ENCODE assay signal across 16 cellular contexts in the genomic region with DNA sequence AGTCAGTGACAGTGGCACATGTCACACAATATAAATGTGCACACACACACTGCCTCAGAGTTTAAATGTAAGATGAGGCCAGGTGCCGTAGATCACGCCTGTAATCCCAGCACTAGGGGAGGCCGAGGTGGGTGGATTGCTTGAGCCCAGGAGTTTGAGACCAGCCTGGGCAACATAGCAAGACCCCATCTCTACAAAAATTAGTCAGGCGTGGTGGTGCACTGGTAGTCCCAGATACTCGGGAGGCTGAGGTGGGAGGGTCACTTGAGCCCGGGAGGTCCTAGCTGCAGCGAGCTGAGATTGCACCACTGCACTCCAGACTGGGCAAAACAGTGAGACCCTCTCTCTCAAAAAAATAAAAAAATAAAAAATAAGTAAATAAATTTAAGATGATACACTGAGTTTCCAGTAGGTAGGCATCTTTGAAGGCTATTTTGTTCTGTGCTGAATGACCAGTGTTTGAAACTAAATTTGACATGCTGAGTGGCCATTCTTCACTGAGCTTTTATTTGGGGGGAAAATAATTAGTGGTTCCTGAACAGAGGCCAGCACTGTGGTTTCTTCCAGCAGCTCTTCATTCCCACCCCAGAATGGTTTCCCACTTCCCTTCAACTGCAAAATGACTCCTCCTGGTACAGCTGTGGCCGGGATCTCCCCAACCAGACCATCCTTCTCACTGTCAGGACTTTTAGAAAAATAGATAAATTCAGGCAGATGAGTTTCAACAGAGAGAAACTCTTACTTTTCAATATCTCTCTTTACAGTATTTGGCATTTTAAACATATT. TPM values are rescaled to one million over a fixed set of nuclear protein-coding genes. Genes with fewer than 3 reads are reported as not detected.
A peak's percentile ranks its signal among the peaks of the same experiment; 100 is the strongest.
DNase-seq lines count a peak whose midpoint lies in the region; ATAC-seq and TF ChIP-seq lines count a peak whose summit lies in the region.
"Had no signal": no experiment of that assay in that cellular context is flagged by ENCODE, and none has a peak within 500 bp of the region (broad histone marks: within the 10 kb centered on the region; RNA-seq: fewer than 3 reads in every experiment).

No MANE protein-coding gene starts in this region.

- TF ChIP-seq CTCF in AG10803 (conservative IDR thresholded peaks at IDR 0.05; ENCODE audit: low read length) (no peak), HEK293 (tag by site-specific recombination; IDR thresholded peaks at IDR 0.05) (no peak), WTC11 (IDR thresholded peaks at IDR 0.05) (no peak), mesothelial cell of epicardium (IDR thresholded peaks at IDR 0.05; ENCODE audit: unreplicated experiment) (no peak)

- H3K27ac Mint-ChIP-seq in WTC11 (no peak overlapping the region), mesothelial cell of epicardium (no peak overlapping the region)

- H3K27ac ChIP-seq in HEK293 (ENCODE audit: extremely low read depth, low read depth, low read length): no peak overlapping the region
- H3K27ac ChIP-seq: A549 had no signal

- CTCF ChIA-PET in HEK293 (lab: Yijun Ruan, JAX): interaction anchor here (2.0 to 7.2 kb wide), 3 partner anchors 13 to 186 kb away, joined by 6 to 46 read pairs (median 11); no protein-coding TSS in a partner anchor
- CTCF ChIA-PET in WTC11 (lab: Charles Lee): interaction anchor here (1.4 kb wide), 1 partner anchor 19 kb away, joined by 5 read pairs; no protein-coding TSS in a partner anchor

- H3K4me1 Mint-ChIP-seq in WTC11 (no peaks in the 10 kb centered on the region), mesothelial cell of epicardium (no peaks in the 10 kb centered on the region)
- H3K4me1 Mint-ChIP-seq: CD14-positive monocyte had no signal

- DNase-seq in AG10803 (ENCODE audit: low read depth) (peak; percentile 53), WTC11 (ENCODE audit: low spot score) (no peak), iris pigment epithelial cell (ENCODE audit: low read depth) (peak; percentile 37), retina (no peak), mesothelial cell of epicardium (ENCODE audit: low spot score in 2 of 2, unreplicated experiment in 2 of 2) (no peak)
- DNase-seq: DMS 273 treated with DMSO at 0.1 percent for 48 hours, Kasumi-1, NCI-H187, NCI-H345, NCI-H526 had no signal

- no peaks in the 10 kb centered on the region for H3K4me1 ChIP-seq in HEK293 (ENCODE audit: control insufficient read depth, insufficient read depth, low read length)

- H3K4me3 Mint-ChIP-seq in WTC11 (no peak overlapping the region), mesothelial cell of epicardium (no peak overlapping the region)
- H3K4me3 Mint-ChIP-seq: CD14-positive monocyte had no signal

- POLR2A ChIA-PET in HEK293 (lab: Yijun Ruan, JAX): no interaction called here
- POLR2A ChIA-PET in WTC11 (lab: Charles Lee): no interaction called here

- ATAC-seq in WTC11 (no peak), HG02973 (IDR thresholded peaks at IDR 0.05; ENCODE audit: unreplicated experiment) (no peak), GM19395 (IDR thresholded peaks at IDR 0.05; ENCODE audit: unreplicated experiment) (no peak)
- ATAC-seq: A549 had no signal

- H3K36me3 Mint-ChIP-seq in WTC11 (no peaks in the 10 kb centered on the region), mesothelial cell of epicardium (no peaks in the 10 kb centered on the region)
- H3K36me3 Mint-ChIP-seq: CD14-positive monocyte had no signal

- H3K27me3 Mint-ChIP-seq in WTC11 (ENCODE audit: low read depth) (no peaks in the 10 kb centered on the region), mesothelial cell of epicardium (ENCODE audit: low read depth) (no peaks in the 10 kb centered on the region)

- no peak overlapping the region for H3K4me3 ChIP-seq in AG10803 (ENCODE audit: low read length)
- H3K4me3 ChIP-seq in HEK293 (ENCODE audit: low read depth, low read length): no peak overlapping the region
- H3K4me3 ChIP-seq: A549, HAP-1 had no signal

- H3K9me3 Mint-ChIP-seq in WTC11 (no peaks in the 10 kb centered on the region), mesothelial cell of epicardium (no peaks in the 10 kb centered on the region)

- H3K9me3 ChIP-seq in HEK293 (ENCODE audit: control insufficient read depth, insufficient read depth, low read depth, low read length): no peaks in the 10 kb centered on the region
- H3K9me3 ChIP-seq: A549, HAP-1 had no signal

- H3K36me3 ChIP-seq in HEK293 (ENCODE audit: control insufficient read depth in 2 of 2, insufficient read depth in 1 of 2, low read length in 2 of 2): no peaks in the 10 kb centered on the region
- H3K36me3 ChIP-seq: HAP-1 had no signal

TF ChIP-seq in HEK293, 187 proteins besides CTCF, POLR2A, EP300 and RAD21:
- TF ChIP-seq ZBTB1 (tag by site-specific recombination; IDR thresholded peaks at IDR 0.05) (no peak), ZNF121 (tag by site-specific recombination; IDR thresholded peaks at IDR 0.05) (peak; percentile 96)

TF ChIP-seq in WTC11, 78 proteins besides CTCF, POLR2A, EP300 and RAD21:
- TF ChIP-seq E2F5 (CRISPR knock-in tag; IDR thresholded peaks at IDR 0.05) (no peak), NR3C1 (CRISPR knock-in tag; conservative IDR thresholded peaks at IDR 0.05; ENCODE audit: low read depth) (no peak), MYBL2 (CRISPR knock-in tag; IDR thresholded peaks at IDR 0.05) (no peak), ZNF121 (CRISPR knock-in tag; IDR thresholded peaks at IDR 0.05) (peak; percentile 35; the same call in 1 of the 2 replicates)

RNA-seq across cellular contexts. Expression of gene PSMG2, which starts 44.9 kb away (rescaled TPM):
- 78.8 to 80.8 TPM (median 78.9 TPM) in 3 replicates for total RNA-seq in WTC11 (2021)
- total RNA-seq in mesothelial cell of epicardium: 55.3 to 59.0 TPM (median 58.5 TPM) in 3 replicates

RNA-seq across cellular contexts. Expression of gene CEP76, which starts 45.2 kb away (rescaled TPM):
- 13.8 to 16.9 TPM (median 14.2 TPM) in 3 replicates for total RNA-seq in WTC11 (2021)
- 8.9 to 9.6 TPM (median 9.4 TPM) in 3 replicates for total RNA-seq in mesothelial cell of epicardium

Comparison
In these comparisons a context has a peak if more than half of its experiments do, and no peak if none do; other contexts are left out.
1. DNase-seq: peak in AG10803 (single experiment) and iris pigment epithelial cell (single experiment); none in WTC11 (single experiment), retina (single experiment) and mesothelial cell of epicardium (0 of 2).